7 cellular contexts compared by ENCODE assay signal in the genomic region with DNA sequence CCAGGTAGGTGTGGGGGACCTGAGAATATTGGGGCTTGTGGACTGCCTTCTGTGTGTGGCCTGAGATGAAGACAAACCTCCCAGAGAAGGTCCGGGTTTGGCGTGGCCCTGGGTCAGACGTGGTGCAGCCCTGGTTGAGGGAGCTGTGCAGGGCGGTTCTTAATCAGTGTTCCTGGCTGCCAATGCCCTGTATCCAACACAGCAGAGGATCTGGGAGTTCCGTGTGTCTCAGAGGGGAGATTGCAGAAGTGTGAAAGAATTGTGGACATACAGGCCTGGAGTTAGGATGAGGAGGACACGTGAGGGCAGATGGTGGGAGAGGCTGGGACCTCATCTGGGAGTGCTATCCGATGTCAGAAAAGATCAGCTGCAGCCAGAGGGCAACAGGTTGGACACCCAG.
"Had no signal": no experiment of that assay in that cellular context is flagged by ENCODE, and none has a peak within 500 bp of the region (broad histone marks: within the 10 kb centered on the region; RNA-seq: fewer than 3 reads in every experiment).

No MANE protein-coding gene starts in this region.

- H3K36me3 Mint-ChIP-seq: IgD-negative memory B cell had no signal

- H3K27ac Mint-ChIP-seq: HFFc6, IgD-negative memory B cell had no signal

- DNase-seq: GM23248, GOT3, H7, HFFc6 had no signal

- H3K4me3 Mint-ChIP-seq: HFFc6, IgD-negative memory B cell had no signal

- ATAC-seq: HCT116, HepG2 had no signal

- H3K9me3 Mint-ChIP-seq: HFFc6 had no signal
